In genomic region chr16:4271176-4272113, GRCh38 we compare ENCODE assay signal across 8 cellular contexts. TPM values are rescaled to one million over a fixed set of nuclear protein-coding genes. Genes with fewer than 3 reads are reported as not detected.
DNase-seq lines count a peak whose midpoint lies in the region; ATAC-seq and TF ChIP-seq lines count a peak whose summit lies in the region.

No MANE protein-coding gene starts in this region.

- peak overlapping the region; percentile 92 for H3K4me3 Mint-ChIP-seq in HFFc6
- H3K4me3 Mint-ChIP-seq in activated naive CD8-positive, alpha-beta T cell treated with anti-CD3 and anti-CD28 coated beads for 36 hours: peak overlapping the region; percentile 94

- H3K27me3 Mint-ChIP-seq in HFFc6 (ENCODE audit: insufficient read depth): peaks cover 6% of the 10 kb centered on the region; the same call in 1 of the 2 replicates
- no peaks in the 10 kb centered on the region for H3K27me3 Mint-ChIP-seq in activated naive CD8-positive, alpha-beta T cell treated with anti-CD3 and anti-CD28 coated beads for 36 hours

- TF ChIP-seq CTCF in HFFc6 (IDR thresholded peaks at IDR 0.05): peak; percentile 47
- no peak for TF ChIP-seq CTCF in parathyroid adenoma (IDR thresholded peaks at IDR 0.05)
- peak in 1 of 2 experiments; percentile 8 for TF ChIP-seq CTCF in tibial artery (IDR thresholded peaks at IDR 0.05)

- H3K4me3 ChIP-seq in parathyroid adenoma (ENCODE audit: low read depth, low read length) (peak overlapping the region; percentile 82), tibial artery (peak overlapping the region; percentile 96 to 98)

- peaks cover 13% of the 10 kb centered on the region for H3K4me1 Mint-ChIP-seq in HFFc6 (ENCODE audit: low read depth)
- peaks cover 16% of the 10 kb centered on the region for H3K4me1 Mint-ChIP-seq in activated naive CD8-positive, alpha-beta T cell treated with anti-CD3 and anti-CD28 coated beads for 36 hours

- H3K4me2 ChIP-seq in parathyroid adenoma (ENCODE audit: low read length): peak overlapping the region; percentile 100

- intact Hi-C loops in Right ventricle myocardium superior (cut with DNase I): no loop called here
- intact Hi-C loops in tibial artery (cut with DNase I; ENCODE audit: low total_unique reads): no loop called here

- H2AFZ ChIP-seq in parathyroid adenoma: peak overlapping the region; percentile 95

- no peaks in the 10 kb centered on the region for H3K36me3 ChIP-seq in parathyroid adenoma (ENCODE audit: control insufficient read depth, insufficient read depth, low read length)
- peaks cover 0 to 4% (median 0%) of the 10 kb centered on the region in 3 donors for H3K36me3 ChIP-seq in tibial artery

- H3K36me3 Mint-ChIP-seq in HFFc6 (ENCODE audit: low read depth): no peaks in the 10 kb centered on the region
- H3K36me3 Mint-ChIP-seq in activated naive CD8-positive, alpha-beta T cell treated with anti-CD3 and anti-CD28 coated beads for 36 hours: peaks cover 9% of the 10 kb centered on the region

- DNase-seq in GF-D8 (lab: John Stamatoyannopoulos, UW): peak; percentile 80
- peak; percentile 92 for DNase-seq in HFFc6
- DNase-seq in NCI-H1048 (lab: John Stamatoyannopoulos, UW): peak; percentile 38
- peak; percentile 78 for DNase-seq in SKM-1 (lab: John Stamatoyannopoulos, UW; ENCODE audit: unreplicated experiment)
- peak; percentile 91 for DNase-seq in activated naive CD8-positive, alpha-beta T cell treated with anti-CD3 and anti-CD28 coated beads for 36 hours
- DNase-seq in Right ventricle myocardium superior: peak; percentile 97
- DNase-seq in tibial artery: peak; percentile 91 to 95

- H3K4me1 ChIP-seq in parathyroid adenoma (peaks cover 4% of the 10 kb centered on the region), tibial artery (peaks cover 0 to 17% (median 14%) of the 10 kb centered on the region in 4 donors)

- H3K27ac Mint-ChIP-seq in HFFc6: peak overlapping the region; percentile 84
- H3K27ac Mint-ChIP-seq in activated naive CD8-positive, alpha-beta T cell treated with anti-CD3 and anti-CD28 coated beads for 36 hours: peak overlapping the region; percentile 96

- H3K9me3 Mint-ChIP-seq in HFFc6: no peaks in the 10 kb centered on the region
- no peaks in the 10 kb centered on the region for H3K9me3 Mint-ChIP-seq in activated naive CD8-positive, alpha-beta T cell treated with anti-CD3 and anti-CD28 coated beads for 36 hours

- H3K79me2 ChIP-seq in parathyroid adenoma: peaks cover 23% of the 10 kb centered on the region

- peak overlapping the region; percentile 76 for H3K27ac ChIP-seq in parathyroid adenoma
- peak overlapping the region; percentile 89 to 93 for H3K27ac ChIP-seq in tibial artery

- peak overlapping the region; percentile 28 for H3K9ac ChIP-seq in parathyroid adenoma

- ATAC-seq in Right ventricle myocardium superior (ENCODE audit: poor library complexity): peak; percentile 89

- H3K9me3 ChIP-seq in parathyroid adenoma (ENCODE audit: control insufficient read depth, low read length): no peaks in the 10 kb centered on the region
- no peaks in the 10 kb centered on the region for H3K9me3 ChIP-seq in tibial artery

- no peaks in the 10 kb centered on the region for H3K27me3 ChIP-seq in parathyroid adenoma (ENCODE audit: control insufficient read depth, insufficient read depth, low read length)
- H3K27me3 ChIP-seq in tibial artery: no peaks in the 10 kb centered on the region

RNA-seq across cellular contexts. Expression of gene TFAP4, which starts 1.4 kb away (rescaled TPM):
- 10 to 100 TPM in 3 of 6 experiments, 1 to 10 TPM in 3; 8.3 to 11.7 (median 10.1) TPM for total RNA-seq in HFFc6 (2021; fragmentation: NEBNext Ultra II Directional; extraction: Animal tissue kit (Norgen Biotek cat#: 25700))
- total RNA-seq in activated naive CD8-positive, alpha-beta T cell treated with anti-CD3 and anti-CD28 coated beads for 36 hours: 10 to 100 TPM; 44.2 to 44.9 TPM
- 4.0 TPM for total RNA-seq in Right ventricle myocardium superior

RNA-seq across cellular contexts. Expression of gene SRL, which starts 29.6 kb away (rescaled TPM):
- total RNA-seq in HFFc6 (2021; fragmentation: NEBNext Ultra II Directional; extraction: Animal tissue kit (Norgen Biotek cat#: 25700)): not detected
- total RNA-seq in activated naive CD8-positive, alpha-beta T cell treated with anti-CD3 and anti-CD28 coated beads for 36 hours: not detected
- total RNA-seq in Right ventricle myocardium superior: 350 TPM

RNA-seq across cellular contexts. Expression of gene GLIS2, which starts 44.4 kb away (rescaled TPM):
- 10 to 100 TPM; 21.9 to 26.0 (median 23.5) TPM for total RNA-seq in HFFc6 (2021; fragmentation: NEBNext Ultra II Directional; extraction: Animal tissue kit (Norgen Biotek cat#: 25700))
- under 1 TPM; 0.08 to 0.16 TPM for total RNA-seq in activated naive CD8-positive, alpha-beta T cell treated with anti-CD3 and anti-CD28 coated beads for 36 hours
- 14.6 TPM for total RNA-seq in Right ventricle myocardium superior

Comparison
In these comparisons a context has a peak if more than half of its experiments do, and no peak if none do; other contexts are left out.
1. Peak in every context shown above with its lines: DNase-seq, ATAC-seq, H3K4me3 ChIP-seq and H3K27ac ChIP-seq.
2. DNase-seq: peak in every context shown above with its lines; median percentile 97 in Right ventricle myocardium superior; 93 in tibial artery; 92 in HFFc6; 91 in activated naive CD8-positive, alpha-beta T cell treated with anti-CD3 and anti-CD28 coated beads for 36 hours; 80 in GF-D8; 78 in SKM-1; 38 in NCI-H1048.
3. RNA of gene SRL, which starts 29.6 kb away (total RNA-seq): 350 TPM in Right ventricle myocardium superior (single experiment); not detected in HFFc6 and not detected in activated naive CD8-positive, alpha-beta T cell treated with anti-CD3 and anti-CD28 coated beads for 36 hours; every median in the first group is over 100 times any median in the second.
4. RNA of gene GLIS2, which starts 44.4 kb away (total RNA-seq): 21.9 to 26.0 TPM in HFFc6 and 14.6 TPM in Right ventricle myocardium superior (single experiment); 0.08 to 0.16 TPM in activated naive CD8-positive, alpha-beta T cell treated with anti-CD3 and anti-CD28 coated beads for 36 hours; every median in the first group is over 10 times any median in the second.